Comparison of ENCODE assay signal across 8 cellular contexts in genomic region chr3:168165390-168166269, GRCh38.
DNase-seq lines count a peak whose midpoint lies in the region; ATAC-seq and TF ChIP-seq lines count a peak whose summit lies in the region.

No MANE protein-coding gene starts in this region.

- H3K4me1 ChIP-seq in right lobe of liver = peaks cover 0 to 4% (median 0%) of the 10 kb centered on the region in 4 donors

- POLR2A ChIA-PET in AG04450 (lab: Yijun Ruan, JAX) (no interaction called here), GM10248 (lab: Yijun Ruan, JAX) (no interaction called here), HEK293T (lab: Yijun Ruan, JAX) (no interaction called here)

- DNase-seq in AG04450 (ENCODE audit: low read depth, low spot score) = peak; percentile 60
- peak; percentile 66 for DNase-seq in GM10248 (ENCODE audit: extremely low spot score)
- peak; percentile 70 for DNase-seq in HEK293T (ENCODE audit: extremely low spot score)
- peak; percentile 53 for DNase-seq in LNCaP clone FGC (ENCODE audit: low read depth)
- peak; percentile 72 for DNase-seq in RPMI7951 (ENCODE audit: low read depth)
- peak; percentile 84 for DNase-seq in dermis blood vessel endothelial cell
- peak in 1 of 3 donors; percentile 61 for DNase-seq in right lobe of liver
- DNase-seq in superior temporal gyrus (ENCODE audit: extremely low spot score) = peak; percentile 94

- CTCF ChIA-PET in AG04450 (lab: Charles Lee) = interaction anchor here (0.6 to 6.6 kb wide), 37 partner anchors 13 to 783 kb away, joined by 3 to 424 read pairs (median 4); no protein-coding TSS in a partner anchor
- CTCF ChIA-PET in GM10248 (lab: Yijun Ruan, JAX) = interaction anchor here (1.0 to 5.6 kb wide), 29 partner anchors 9 to 683 kb away, joined by 3 to 195 read pairs (median 8); partner anchors contain the start of gene GOLIM4
- CTCF ChIA-PET in HEK293T (lab: Yijun Ruan, JAX) = interaction anchor here (0.6 to 3.2 kb wide), 4 partner anchors 85 to 119 kb away, joined by 3 to 24 read pairs (median 3); no protein-coding TSS in a partner anchor

- no peaks in the 10 kb centered on the region for H3K9me3 ChIP-seq in AG04450 (ENCODE audit: control insufficient read depth, insufficient read depth, low read length)
- no peaks in the 10 kb centered on the region for H3K9me3 ChIP-seq in right lobe of liver

- no peak for TF ChIP-seq POLR2A in right lobe of liver (IDR thresholded peaks at IDR 0.05)

- H3K27me3 ChIP-seq in AG04450 (ENCODE audit: control insufficient read depth, insufficient read depth, low read length) (no peaks in the 10 kb centered on the region), right lobe of liver (no peaks in the 10 kb centered on the region)

- ATAC-seq in right lobe of liver = peak; percentile 96 to 99 (median 98)

- WGBS in right lobe of liver (ENCODE audit: insufficient coverage, low coverage, low lambda C conversion rate, missing lambda C conversion rate) = 3% methylated on average over 6 of the region's 6 CpGs

- peak; percentile 72 for TF ChIP-seq CTCF in AG04450 (IDR thresholded peaks at IDR 0.05; ENCODE audit: low read depth, low read length)
- TF ChIP-seq CTCF in GM10248 (IDR thresholded peaks at IDR 0.05; ENCODE audit: control extremely low read depth, extremely low read depth, low read depth, missing control alignments) = peak; percentile 64
- TF ChIP-seq CTCF in LNCaP clone FGC (IDR thresholded peaks at IDR 0.05; ENCODE audit: control insufficient read depth, extremely low read depth, insufficient read depth) = peak; percentile 73
- TF ChIP-seq CTCF in right lobe of liver (IDR thresholded peaks at IDR 0.05) = peak; percentile 73 to 92 (median 76)

- H3K36me3 ChIP-seq in right lobe of liver = no peaks in the 10 kb centered on the region

- no peak overlapping the region for H3K4me3 ChIP-seq in AG04450 (ENCODE audit: low read depth, low read length)
- H3K4me3 ChIP-seq in LNCaP clone FGC (ENCODE audit: low read depth, low read length) = no peak overlapping the region
- no peak overlapping the region for H3K4me3 ChIP-seq in right lobe of liver

- intact Hi-C loops in right lobe of liver (cut with DNase I) = loop anchor here in 1 of 2 donors (5.0 kb wide), 1 partner anchor 118 kb away; no protein-coding TSS in a partner anchor

- H3K27ac ChIP-seq in AG04450 (ENCODE audit: low read depth, low read length) (no peak overlapping the region), right lobe of liver (no peak overlapping the region)

TF ChIP-seq in HEK293T, 16 proteins besides CTCF, POLR2A, EP300 and RAD21:
- no peak for TF ChIP-seq BHLHE40 (IDR thresholded peaks at IDR 0.05; ENCODE audit: borderline replicate concordance)
- TF ChIP-seq ARNT (IDR thresholded peaks at IDR 0.05) = no peak
- TF ChIP-seq PKNOX1 (IDR thresholded peaks at IDR 0.05) = no peak
